In genomic region chrX:145817299-145817665, GRCh38 we compare ENCODE assay signal across 11 cellular contexts. TPM values are rescaled to one million over a fixed set of nuclear protein-coding genes. Genes with fewer than 3 reads are reported as not detected.
DNase-seq lines count a peak whose midpoint lies in the region; ATAC-seq, FAIRE-seq and TF ChIP-seq lines count a peak whose summit lies in the region.
"Had no signal": no experiment of that assay in that cellular context is flagged by ENCODE, and none has a peak within 500 bp of the region (broad histone marks: within the 10 kb centered on the region; RNA-seq: fewer than 3 reads in every experiment).

No MANE protein-coding gene starts in this region.

- no peaks in the 10 kb centered on the region for H3K9me3 ChIP-seq in pancreas

- no peak overlapping the region for H3K27ac ChIP-seq in pancreas
- H3K27ac ChIP-seq: PC-9 had no signal

- H3K36me3 ChIP-seq in pancreas = no peaks in the 10 kb centered on the region

- DNase-seq in Daoy (ENCODE audit: low read depth) (peak; percentile 28), RPMI8226 (peak; percentile 15), left cardiac atrium (no peak), pancreas (peak in 5 of 6 donors; percentile 6 to 59 (median 47)), NCI-H526 treated with DMSO at 0.1 percent for 48 hours (lab: John Stamatoyannopoulos, UW) (no peak), cerebellum (ENCODE audit: low spot score) (no peak), dermis blood vessel endothelial cell (no peak)
- DNase-seq: AML-193; PC-9; stimulated activated CD4-positive, alpha-beta T cell treated with anti-CD3 and anti-CD28 coated beads, Interleukin-4, amount 100 ng/mL, for 24 hours had no signal

- peaks cover 0 to 20% (median 0%) of the 10 kb centered on the region in 4 donors for H3K27me3 ChIP-seq in pancreas

- H3K4me3 ChIP-seq in pancreas = peak overlapping the region in 2 of 4 donors; percentile 23 to 49
- H3K4me3 ChIP-seq: PC-9 had no signal

- ATAC-seq in left cardiac atrium (peak; percentile 51 to 60), pancreas (peak; percentile 30 to 48 (median 38)), GM19463 (IDR thresholded peaks at IDR 0.05; ENCODE audit: unreplicated experiment) (no peak)

- no peak for FAIRE-seq in pancreas (lab: Jason Lieb, UNC)

- H3K4me1 ChIP-seq in pancreas = no peaks in the 10 kb centered on the region

- intact Hi-C loops in left cardiac atrium (cut with DNase I) (no loop called here), pancreas (cut with DNase I) (no loop called here)

- 1 to 27% methylated on average over 16 to 17 of the region's 17 CpGs for WGBS in pancreas, 2 donors

- TF ChIP-seq CTCF in pancreas (IDR thresholded peaks at IDR 0.05) = no peak

RNA-seq across cellular contexts. Expression of gene SLITRK2, which starts 0.3 kb away (rescaled TPM):
- not detected in 2 replicates for total RNA-seq in Daoy (2014; rRNA removed; shearing (Covaris generic))
- total RNA-seq in left cardiac atrium (under 1 TPM; 0.76 to 0.91 TPM), pancreas (under 1 TPM; 0.03 to 0.67 (median 0.33) TPM), cerebellum (26.5 TPM), dermis blood vessel endothelial cell (not detected in 2 replicates)
- under 1 TPM; 0.19 to 0.30 TPM for polyA plus RNA-seq in pancreas
- total RNA-seq: PC-9 had no signal

Comparison
In these comparisons a context has a peak if more than half of its experiments do, and no peak if none do; other contexts are left out.
1. DNase-seq: peak in Daoy (single experiment), RPMI8226 (single experiment) and pancreas (5 of 6); none in left cardiac atrium (single experiment), NCI-H526 treated with DMSO at 0.1 percent for 48 hours (single experiment), cerebellum (single experiment) and dermis blood vessel endothelial cell (single experiment).
2. RNA of gene SLITRK2, which starts 0.3 kb away (total RNA-seq): 26.5 TPM in cerebellum (single experiment); 0.76 to 0.91 TPM in left cardiac atrium, 0.03 to 0.67 TPM in pancreas, not detected in Daoy and not detected in dermis blood vessel endothelial cell; every median in the first group is over 10 times any median in the second.